In genomic region chr1:31127266-31127665, GRCh38 we compare ENCODE assay signal across 20 cellular contexts.
DNase-seq lines count a peak whose midpoint lies in the region; ATAC-seq and TF ChIP-seq lines count a peak whose summit lies in the region.
"Had no signal": no experiment of that assay in that cellular context is flagged by ENCODE, and none has a peak within 500 bp of the region (broad histone marks: within the 10 kb centered on the region; RNA-seq: fewer than 3 reads in every experiment).

No MANE protein-coding gene starts in this region.

- no peaks in the 10 kb centered on the region for H3K36me3 ChIP-seq in ACC112 (ENCODE audit: insufficient read depth, low read length)
- H3K36me3 ChIP-seq in kidney epithelial cell (ENCODE audit: control insufficient read depth, insufficient read depth, low read length): no peaks in the 10 kb centered on the region
- H3K36me3 ChIP-seq in colonic mucosa: no peaks in the 10 kb centered on the region
- H3K36me3 ChIP-seq: heart left ventricle, lower lobe of right lung, upper lobe of left lung had no signal

- H3K9me3 ChIP-seq in colonic mucosa: no peaks in the 10 kb centered on the region
- H3K9me3 ChIP-seq: heart left ventricle, lower lobe of right lung, upper lobe of left lung had no signal

- H3K27ac ChIP-seq in ACC112 (ENCODE audit: low read depth, low read length): no peak overlapping the region
- no peak overlapping the region for H3K27ac ChIP-seq in colonic mucosa
- H3K27ac ChIP-seq: heart left ventricle, lower lobe of right lung, upper lobe of left lung had no signal

- H3K27ac Mint-ChIP-seq in HFFc6: no peak overlapping the region
- no peak overlapping the region for H3K27ac Mint-ChIP-seq in WTC11
- H3K27ac Mint-ChIP-seq: activated CD8-positive, alpha-beta memory T cell treated with anti-CD3 and anti-CD28 coated beads, Interleukin-2, amount 10 ng/mL, durations not matched to agents 7 days and 5 days; activated naive CD8-positive, alpha-beta T cell treated with anti-CD3 and anti-CD28 coated beads, Interleukin-2, amount 10 ng/mL, durations not matched to agents 7 days and 5 days had no signal

- H3K79me2 ChIP-seq in ACC112 (ENCODE audit: control insufficient read depth, insufficient read depth, low read length, unreplicated experiment): no peaks in the 10 kb centered on the region

- peak overlapping the region; percentile 81 for H2AFZ ChIP-seq in ACC112 (ENCODE audit: low read length, unreplicated experiment)

- ATAC-seq in WTC11 (no peak), HG03469 (IDR thresholded peaks at IDR 0.05; ENCODE audit: unreplicated experiment) (no peak)
- ATAC-seq: activated CD8-positive, alpha-beta memory T cell treated with anti-CD3 and anti-CD28 coated beads, Interleukin-2, amount 10 ng/mL, durations not matched to agents 7 days and 5 days; esophagus mucosa; heart left ventricle; K562; lower lobe of right lung had no signal

- no peaks in the 10 kb centered on the region for H3K9me3 Mint-ChIP-seq in HFFc6
- no peaks in the 10 kb centered on the region for H3K9me3 Mint-ChIP-seq in WTC11
- H3K9me3 Mint-ChIP-seq: activated naive CD8-positive, alpha-beta T cell treated with anti-CD3 and anti-CD28 coated beads, Interleukin-2, amount 10 ng/mL, durations not matched to agents 7 days and 5 days had no signal

- no peaks in the 10 kb centered on the region for H3K36me3 Mint-ChIP-seq in HFFc6 (ENCODE audit: low read depth)
- H3K36me3 Mint-ChIP-seq in WTC11: no peaks in the 10 kb centered on the region
- H3K36me3 Mint-ChIP-seq: activated CD8-positive, alpha-beta memory T cell treated with anti-CD3 and anti-CD28 coated beads, Interleukin-2, amount 10 ng/mL, durations not matched to agents 7 days and 5 days; activated naive CD8-positive, alpha-beta T cell treated with anti-CD3 and anti-CD28 coated beads, Interleukin-2, amount 10 ng/mL, durations not matched to agents 7 days and 5 days had no signal

- H3K27me3 Mint-ChIP-seq in HFFc6 (ENCODE audit: insufficient read depth): peaks cover 6% of the 10 kb centered on the region
- H3K27me3 Mint-ChIP-seq in WTC11 (ENCODE audit: low read depth): no peaks in the 10 kb centered on the region
- H3K27me3 Mint-ChIP-seq: activated CD8-positive, alpha-beta memory T cell treated with anti-CD3 and anti-CD28 coated beads, Interleukin-2, amount 10 ng/mL, durations not matched to agents 7 days and 5 days; activated naive CD8-positive, alpha-beta T cell treated with anti-CD3 and anti-CD28 coated beads, Interleukin-2, amount 10 ng/mL, durations not matched to agents 7 days and 5 days had no signal

- H3K4me1 Mint-ChIP-seq in HFFc6 (ENCODE audit: low read depth) (peaks cover 9% of the 10 kb centered on the region), WTC11 (peaks cover 7% of the 10 kb centered on the region)
- H3K4me1 Mint-ChIP-seq: activated CD8-positive, alpha-beta memory T cell treated with anti-CD3 and anti-CD28 coated beads, Interleukin-2, amount 10 ng/mL, durations not matched to agents 7 days and 5 days; activated naive CD8-positive, alpha-beta T cell treated with anti-CD3 and anti-CD28 coated beads, Interleukin-2, amount 10 ng/mL, durations not matched to agents 7 days and 5 days had no signal

- H3K9ac ChIP-seq in colonic mucosa (ENCODE audit: low read depth in 2 of 2, low read length in 2 of 2): no peak overlapping the region

- no peak overlapping the region for H3K4me3 Mint-ChIP-seq in HFFc6
- H3K4me3 Mint-ChIP-seq in WTC11: no peak overlapping the region
- H3K4me3 Mint-ChIP-seq: activated CD8-positive, alpha-beta memory T cell treated with anti-CD3 and anti-CD28 coated beads, Interleukin-2, amount 10 ng/mL, durations not matched to agents 7 days and 5 days; activated naive CD8-positive, alpha-beta T cell treated with anti-CD3 and anti-CD28 coated beads, Interleukin-2, amount 10 ng/mL, durations not matched to agents 7 days and 5 days had no signal

- H3K4me3 ChIP-seq in ACC112 (ENCODE audit: low read depth, low read length) (no peak overlapping the region), choroid plexus epithelial cell (ENCODE audit: low read depth, low read length) (no peak overlapping the region), kidney epithelial cell (ENCODE audit: low read depth, low read length) (no peak overlapping the region), colonic mucosa (no peak overlapping the region)
- H3K4me3 ChIP-seq: heart left ventricle, K562, lower lobe of right lung, upper lobe of left lung had no signal

- H3K27me3 ChIP-seq in ACC112 (ENCODE audit: insufficient read depth, low read length) (no peaks in the 10 kb centered on the region), kidney epithelial cell (ENCODE audit: control insufficient read depth, insufficient read depth, low read length) (no peaks in the 10 kb centered on the region), colonic mucosa (no peaks in the 10 kb centered on the region)
- H3K27me3 ChIP-seq: upper lobe of left lung had no signal

- POLR2A ChIA-PET in GM10248 (lab: Yijun Ruan, JAX): no interaction called here
- POLR2A ChIA-PET in WTC11 (lab: Charles Lee): no interaction called here

- DNase-seq in HFFc6: peak; percentile 18
- peak; percentile 65 for DNase-seq in choroid plexus epithelial cell (ENCODE audit: low read depth)
- DNase-seq in kidney epithelial cell (ENCODE audit: low read depth): no peak
- no peak for DNase-seq in GM10248 (ENCODE audit: extremely low spot score)
- DNase-seq in WTC11 (ENCODE audit: low spot score): no peak
- no peak for DNase-seq in colonic mucosa
- DNase-seq: activated CD8-positive, alpha-beta memory T cell treated with anti-CD3 and anti-CD28 coated beads, Interleukin-2, amount 10 ng/mL, durations not matched to agents 7 days and 5 days; activated naive CD8-positive, alpha-beta T cell treated with anti-CD3 and anti-CD28 coated beads, Interleukin-2, amount 10 ng/mL, durations not matched to agents 7 days and 5 days; central memory CD4-positive, alpha-beta T cell; heart left ventricle; lower lobe of right lung; NCI-H146; NCI-H526; nucleus accumbens; stimulated activated CD8-positive, alpha-beta memory T cell treated with anti-CD3 and anti-CD28 coated beads, Interleukin-4, amount 100 ng/mL, for 48 hours; upper lobe of left lung had no signal

- H3K4me1 ChIP-seq in ACC112 (ENCODE audit: control insufficient read depth, insufficient read depth, low read length, unreplicated experiment) (no peaks in the 10 kb centered on the region), colonic mucosa (no peaks in the 10 kb centered on the region)
- H3K4me1 ChIP-seq: heart left ventricle, lower lobe of right lung, upper lobe of left lung had no signal

- intact Hi-C loops in colonic mucosa (cut with DNase I): no loop called here

- CTCF ChIA-PET in GM10248 (lab: Yijun Ruan, JAX) (no interaction called here), WTC11 (lab: Charles Lee) (interaction anchor here (0.8 kb wide), 1 partner anchor 126 kb away, joined by 3 read pairs; no protein-coding TSS in a partner anchor)

- peak; percentile 43; the same call in 1 of the 2 replicates for TF ChIP-seq CTCF in HFFc6 (IDR thresholded peaks at IDR 0.05)
- TF ChIP-seq CTCF in choroid plexus epithelial cell (conservative IDR thresholded peaks at IDR 0.05; ENCODE audit: low read depth, low read length): peak; percentile 41
- TF ChIP-seq CTCF in kidney epithelial cell (IDR thresholded peaks at IDR 0.05; ENCODE audit: insufficient read depth, low read length, poor library complexity, severe bottlenecking): peak; percentile 13
- TF ChIP-seq CTCF in GM10248 (IDR thresholded peaks at IDR 0.05; ENCODE audit: control extremely low read depth, extremely low read depth, low read depth, missing control alignments): no peak
- TF ChIP-seq CTCF in WTC11 (IDR thresholded peaks at IDR 0.05): no peak
- TF ChIP-seq CTCF in colonic mucosa (IDR thresholded peaks at IDR 0.05): no peak

TF ChIP-seq in WTC11, 78 proteins besides CTCF, POLR2A, EP300 and RAD21:
- no peak for TF ChIP-seq CREM (CRISPR knock-in tag; IDR thresholded peaks at IDR 0.05)

Comparison
In these comparisons a context has a peak if more than half of its experiments do, and no peak if none do; other contexts are left out.
1. DNase-seq: peak in HFFc6 (single experiment) and choroid plexus epithelial cell (single experiment); none in kidney epithelial cell (single experiment), GM10248 (single experiment), WTC11 (single experiment) and colonic mucosa (single experiment).
2. CTCF ChIP-seq: peak in HFFc6 (single experiment), choroid plexus epithelial cell (single experiment) and kidney epithelial cell (single experiment); none in GM10248 (single experiment), WTC11 (single experiment) and colonic mucosa (single experiment).